Comparison of ENCODE assay signal across 17 cellular contexts in genomic region chr10:33073641-33074410, GRCh38.
DNase-seq lines count a peak whose midpoint lies in the region; ATAC-seq, FAIRE-seq and TF ChIP-seq lines count a peak whose summit lies in the region.
"Had no signal": no experiment of that assay in that cellular context is flagged by ENCODE, and none has a peak within 500 bp of the region (broad histone marks: within the 10 kb centered on the region; RNA-seq: fewer than 3 reads in every experiment).

No MANE protein-coding gene starts in this region.

- H2AFZ ChIP-seq in GM23338: peak overlapping the region; percentile 58; the same call in 1 of the 2 replicates

- no peaks in the 10 kb centered on the region for H3F3A ChIP-seq in GM23338 (replicated peaks; ENCODE audit: low read depth)

- POLR2A ChIA-PET in A673 (lab: Charles Lee; ENCODE audit: low non-redundant PET): no interaction called here

- DNase-seq in A673 (ENCODE audit: low spot score) (peak; percentile 25), GM23338 (ENCODE audit: low spot score) (peak; percentile 32), bronchial epithelial cell (ENCODE audit: low read depth) (peak; percentile 19), iris pigment epithelial cell (ENCODE audit: low read depth) (peak; percentile 20), chondrocyte (ENCODE audit: low spot score) (no peak), cerebellar cortex (ENCODE audit: low spot score) (no peak), tibial artery (no peak), endothelial cell (ENCODE audit: low spot score) (no peak)
- DNase-seq: activated CD4-positive, alpha-beta T cell treated with anti-CD3 and anti-CD28 coated beads, Interleukin-2, amount 50 U/mL, for 1 hour; lower lobe of right lung; NCI-H1436; NCI-H510A; nucleus accumbens; transverse colon had no signal

- H3K9me3 ChIP-seq in A673 (ENCODE audit: low read depth, low read length, poor library complexity, severe bottlenecking) (no peaks in the 10 kb centered on the region), tibial artery (no peaks in the 10 kb centered on the region)
- H3K9me3 ChIP-seq: HAP-1, lower lobe of right lung, transverse colon had no signal

- no peaks in the 10 kb centered on the region for H4K20me1 ChIP-seq in GM23338 (replicated peaks; ENCODE audit: insufficient read depth)

- CTCF ChIA-PET in A673 (lab: Charles Lee): interaction anchor here (0.6 kb wide), 1 partner anchor 1466 kb away, joined by 3 read pairs; no protein-coding TSS in a partner anchor

- peaks cover 30% of the 10 kb centered on the region for H3K9me3 Mint-ChIP-seq in GM23338
- H3K9me3 Mint-ChIP-seq in chondrocyte (ENCODE audit: low read depth): no peaks in the 10 kb centered on the region
- no peaks in the 10 kb centered on the region for H3K9me3 Mint-ChIP-seq in endothelial cell (ENCODE audit: unreplicated experiment)

- ATAC-seq in GM23338: no peak
- ATAC-seq: lower lobe of right lung had no signal

- no TSS peak for BruUV-seq in A673 (replicated peaks; lab: Mats Ljungman, UMichigan)

- H3K27ac ChIP-seq in A673 (ENCODE audit: low read depth, low read length, poor library complexity, severe bottlenecking) (no peak overlapping the region), GM23338 (ENCODE audit: low read depth) (no peak overlapping the region), tibial artery (no peak overlapping the region)
- H3K27ac ChIP-seq: lower lobe of right lung, transverse colon had no signal

- H3K27ac Mint-ChIP-seq in GM23338: no peak overlapping the region
- no peak overlapping the region for H3K27ac Mint-ChIP-seq in chondrocyte (ENCODE audit: unreplicated experiment)
- H3K27ac Mint-ChIP-seq in endothelial cell (ENCODE audit: unreplicated experiment): no peak overlapping the region
- H3K27ac Mint-ChIP-seq: activated T-helper 1 cell treated with anti-CD3 and anti-CD28 coated beads, Interleukin-12 subunit alpha, Interleukin-12 subunit beta, Interleukin-2, Interleukin-4 antibody, amounts not matched to agents 30 ng/mL and 10 ng/mL and 1 ng/mL, durations not matched to agents 14 hours and 24 hours and 36 hours had no signal

- H3K4me3 ChIP-seq in A673 (ENCODE audit: low read depth, low read length, poor library complexity, severe bottlenecking) (no peak overlapping the region), GM23338 (no peak overlapping the region), bronchial epithelial cell (ENCODE audit: low read depth, low read length) (no peak overlapping the region), tibial artery (no peak overlapping the region)
- H3K4me3 ChIP-seq: HAP-1, lower lobe of right lung, transverse colon had no signal

- H3K36me3 Mint-ChIP-seq in GM23338 (ENCODE audit: low read depth): peaks cover 26% of the 10 kb centered on the region
- peaks cover 2% of the 10 kb centered on the region for H3K36me3 Mint-ChIP-seq in chondrocyte (ENCODE audit: low read depth)
- no peaks in the 10 kb centered on the region for H3K36me3 Mint-ChIP-seq in endothelial cell (ENCODE audit: low read depth, unreplicated experiment)

- H3K79me2 ChIP-seq in GM23338 (replicated peaks; ENCODE audit: insufficient read depth): no peaks in the 10 kb centered on the region

- no peak for FAIRE-seq in bronchial epithelial cell (lab: Jason Lieb, UNC)
- FAIRE-seq: astrocyte had no signal

- H3K4me1 Mint-ChIP-seq in GM23338: peaks cover 10% of the 10 kb centered on the region; the same call in 2 of the 3 replicates
- no peaks in the 10 kb centered on the region for H3K4me1 Mint-ChIP-seq in chondrocyte (ENCODE audit: low read depth)
- H3K4me1 Mint-ChIP-seq in endothelial cell (ENCODE audit: unreplicated experiment): no peaks in the 10 kb centered on the region

- no peaks in the 10 kb centered on the region for H3K4me1 ChIP-seq in A673 (ENCODE audit: insufficient read depth, low read length, poor library complexity, severe bottlenecking)
- H3K4me1 ChIP-seq in GM23338 (ENCODE audit: insufficient read depth): no peaks in the 10 kb centered on the region
- H3K4me1 ChIP-seq in tibial artery: no peaks in the 10 kb centered on the region
- H3K4me1 ChIP-seq: HAP-1, lower lobe of right lung, transverse colon had no signal

- H3K27me3 ChIP-seq in A673 (replicated peaks; ENCODE audit: insufficient read depth, low read depth, low read length, poor library complexity) (no peaks in the 10 kb centered on the region), GM23338 (ENCODE audit: insufficient read depth) (no peaks in the 10 kb centered on the region), bronchial epithelial cell (ENCODE audit: control insufficient read depth, insufficient read depth, low read length) (no peaks in the 10 kb centered on the region), tibial artery (peaks cover 0 to 3% of the 10 kb centered on the region in 2 donors)
- H3K27me3 ChIP-seq: transverse colon had no signal

- no peaks in the 10 kb centered on the region for H3K36me3 ChIP-seq in A673 (ENCODE audit: insufficient read depth, low read length, poor library complexity, severe bottlenecking)
- no peaks in the 10 kb centered on the region for H3K36me3 ChIP-seq in GM23338 (ENCODE audit: insufficient read depth)
- H3K36me3 ChIP-seq in bronchial epithelial cell (ENCODE audit: control insufficient read depth, insufficient read depth, low read length): no peaks in the 10 kb centered on the region
- no peaks in the 10 kb centered on the region for H3K36me3 ChIP-seq in tibial artery
- H3K36me3 ChIP-seq: HAP-1, lower lobe of right lung, transverse colon had no signal

- H3K9me2 ChIP-seq in GM23338 (ENCODE audit: insufficient read depth): no peaks in the 10 kb centered on the region; the same call in 1 of the 2 replicates

- TF ChIP-seq CTCF in A673 (conservative IDR thresholded peaks at IDR 0.05; ENCODE audit: low read depth, low read length) (no peak), GM23338 (conservative IDR thresholded peaks at IDR 0.05; ENCODE audit: low read depth in 2 of 2) (peak; percentile 27 to 53), bronchial epithelial cell (IDR thresholded peaks at IDR 0.05; ENCODE audit: insufficient read depth, low read length, severe bottlenecking) (no peak), chondrocyte (IDR thresholded peaks at IDR 0.05) (no peak), tibial artery (IDR thresholded peaks at IDR 0.05) (no peak), endothelial cell (IDR thresholded peaks at IDR 0.05; ENCODE audit: unreplicated experiment) (no peak)

- H3K4me3 Mint-ChIP-seq in GM23338 (no peak overlapping the region), chondrocyte (ENCODE audit: unreplicated experiment) (no peak overlapping the region), endothelial cell (ENCODE audit: unreplicated experiment) (no peak overlapping the region)
- H3K4me3 Mint-ChIP-seq: activated T-helper 1 cell treated with anti-CD3 and anti-CD28 coated beads, Interleukin-12 subunit alpha, Interleukin-12 subunit beta, Interleukin-2, Interleukin-4 antibody, amounts not matched to agents 30 ng/mL and 10 ng/mL and 1 ng/mL, durations not matched to agents 14 hours and 24 hours and 36 hours had no signal

- intact Hi-C loops in A673 (cut with micrococcal nuclease; ENCODE audit: unreplicated experiment): no loop called here
- intact Hi-C loops in tibial artery (cut with DNase I; ENCODE audit: low total_unique reads): no loop called here

- H3K4me2 ChIP-seq in GM23338: no peak overlapping the region

- H3K27me3 Mint-ChIP-seq in GM23338 (ENCODE audit: insufficient read depth, low read depth, poor library complexity) (peaks cover 4% of the 10 kb centered on the region), chondrocyte (ENCODE audit: low read depth) (no peaks in the 10 kb centered on the region), endothelial cell (ENCODE audit: unreplicated experiment) (no peaks in the 10 kb centered on the region)

TF ChIP-seq in GM23338, 12 proteins besides CTCF, POLR2A, EP300 and RAD21:
- TF ChIP-seq STAT1 (IDR thresholded peaks at IDR 0.05; ENCODE audit: unreplicated experiment): no peak
- no peak for TF ChIP-seq ZNF114 (CRISPR knock-in tag; IDR thresholded peaks at IDR 0.05)
- TF ChIP-seq CREB1 (CRISPR knock-in tag; IDR thresholded peaks at IDR 0.05; ENCODE audit: low read depth): no peak
- no peak for TF ChIP-seq EZH2 (IDR thresholded peaks at IDR 0.05; ENCODE audit: low read depth, unreplicated experiment)
- no peak for TF ChIP-seq POLR2AphosphoS5 (IDR thresholded peaks at IDR 0.05; ENCODE audit: low read depth)
TF ChIP-seq in GM23338: peak in this region for 0.

Comparison
In these comparisons a context has a peak if more than half of its experiments do, and no peak if none do; other contexts are left out.
1. DNase-seq: peak in A673 (single experiment), GM23338 (single experiment), bronchial epithelial cell (single experiment) and iris pigment epithelial cell (single experiment); none in chondrocyte (single experiment), cerebellar cortex (single experiment), tibial artery (0 of 2) and endothelial cell (single experiment).
2. CTCF ChIP-seq: peak in GM23338 (2 of 2); none in A673 (single experiment), bronchial epithelial cell (single experiment), chondrocyte (single experiment), tibial artery (0 of 2) and endothelial cell (single experiment).